8 cellular contexts compared by ENCODE assay signal in the genomic region with DNA sequence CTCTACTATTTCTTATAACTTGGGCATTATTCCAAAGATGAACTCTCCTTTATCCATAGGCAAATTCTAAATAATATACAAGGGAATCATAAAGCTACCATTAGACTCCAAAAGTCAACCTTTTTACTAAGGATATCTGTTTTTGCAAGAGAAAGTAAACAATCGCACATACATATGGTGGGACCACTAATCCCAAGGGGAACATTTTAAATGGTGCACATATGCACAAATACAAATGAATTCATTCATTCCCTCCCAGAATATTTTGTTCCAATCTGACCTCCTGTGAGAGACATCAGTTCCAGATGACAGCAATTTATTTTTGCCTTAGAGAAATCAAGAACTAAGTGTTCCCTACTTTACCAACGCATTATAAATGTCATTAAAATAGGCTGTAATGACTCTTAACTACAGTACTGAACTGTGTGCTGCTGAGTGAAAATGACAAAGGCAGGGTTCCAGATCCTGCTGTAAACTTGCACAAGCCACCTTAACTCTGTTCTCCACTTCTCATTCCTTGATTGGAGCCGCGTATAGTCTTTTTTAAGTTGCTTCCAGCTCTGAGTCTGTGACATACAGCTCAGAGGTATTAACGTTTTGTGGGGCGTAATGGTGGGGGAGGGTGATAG. TPM values are rescaled to one million over a fixed set of nuclear protein-coding genes. Genes with fewer than 3 reads are reported as not detected.
DNase-seq lines count a peak whose midpoint lies in the region; ATAC-seq, FAIRE-seq and TF ChIP-seq lines count a peak whose summit lies in the region.

No MANE protein-coding gene starts in this region.

- POLR2A ChIA-PET in CD4-positive, alpha-beta memory T cell (lab: Charles Lee; ENCODE audit: partially characterized antibody): no interaction called here

- no peak for DNase-seq in CD4-positive, alpha-beta memory T cell
- DNase-seq in NB4 (ENCODE audit: low read depth) (peak; percentile 47), GM12891 (ENCODE audit: insufficient read length, low spot score) (no peak), medulla oblongata (ENCODE audit: extremely low spot score) (no peak), RCC 7860 (ENCODE audit: low spot score) (no peak)
- no peak for DNase-seq in effector memory CD8-positive, alpha-beta T cell

- intact Hi-C loops in CD4-positive, alpha-beta memory T cell (cut with micrococcal nuclease): loop anchor here (10.0 kb wide), 4 partner anchors 582 to 792 kb away; partner anchors contain the start of genes ANAPC4, PI4K2B, SEPSECS and ZCCHC4

- peak overlapping the region; percentile 6 to 100 (median 98) for H3K27ac Mint-ChIP-seq in CD4-positive, alpha-beta memory T cell
- H3K27ac Mint-ChIP-seq in effector memory CD8-positive, alpha-beta T cell: peak overlapping the region in 1 of 2 donors; percentile 94
- peak overlapping the region; percentile 84 to 96 (median 94) for H3K27ac Mint-ChIP-seq in nephron

- peaks cover 43 to 68% (median 59%) of the 10 kb centered on the region in 4 donors for H3K4me1 Mint-ChIP-seq in CD4-positive, alpha-beta memory T cell
- peaks cover 46 to 53% of the 10 kb centered on the region in 2 donors for H3K4me1 Mint-ChIP-seq in effector memory CD8-positive, alpha-beta T cell (ENCODE audit: low read depth in 2 of 2)
- H3K4me1 Mint-ChIP-seq in nephron: peaks cover 35% of the 10 kb centered on the region

- TF ChIP-seq CTCF in NB4 (IDR thresholded peaks at IDR 0.05; ENCODE audit: low read depth, low read length) (no peak), nephron (IDR thresholded peaks at IDR 0.05; ENCODE audit: unreplicated experiment in 3 of 3) (no peak)

- H3K4me3 ChIP-seq in CD4-positive, alpha-beta memory T cell (ENCODE audit: low read length in 2 of 2): peak overlapping the region; percentile 85 to 96
- peak overlapping the region; percentile 70 for H3K4me3 ChIP-seq in NB4 (ENCODE audit: low read depth, low read length)

- H3K4me1 ChIP-seq in CD4-positive, alpha-beta memory T cell (ENCODE audit: insufficient read depth, low read length): peaks cover 64% of the 10 kb centered on the region

- H3K9me3 ChIP-seq in CD4-positive, alpha-beta memory T cell (ENCODE audit: control insufficient read depth in 1 of 2, low read length in 2 of 2): no peaks in the 10 kb centered on the region

- peak overlapping the region; percentile 98 for H3K27ac ChIP-seq in CD4-positive, alpha-beta memory T cell (ENCODE audit: low read depth, low read length)

- peak overlapping the region; percentile 97 to 100 (median 99) for H3K4me3 Mint-ChIP-seq in CD4-positive, alpha-beta memory T cell
- peak overlapping the region; percentile 92 to 99 for H3K4me3 Mint-ChIP-seq in effector memory CD8-positive, alpha-beta T cell
- peak overlapping the region; percentile 92 to 96 (median 96) for H3K4me3 Mint-ChIP-seq in nephron

- FAIRE-seq in GM12891 (lab: Jason Lieb, UNC) (no peak), RCC 7860 (lab: Jason Lieb, UNC) (no peak)

- H3K9me3 Mint-ChIP-seq in CD4-positive, alpha-beta memory T cell: no peaks in the 10 kb centered on the region
- H3K9me3 Mint-ChIP-seq in effector memory CD8-positive, alpha-beta T cell: no peaks in the 10 kb centered on the region
- no peaks in the 10 kb centered on the region for H3K9me3 Mint-ChIP-seq in nephron

- TF ChIP-seq POLR2A in NB4 (IDR thresholded peaks at IDR 0.05; ENCODE audit: extremely low read depth, insufficient read length) (no peak), GM12891 (IDR thresholded peaks at IDR 0.05; ENCODE audit: low read depth, low read length) (no peak)

- no peaks in the 10 kb centered on the region for H3K27me3 Mint-ChIP-seq in CD4-positive, alpha-beta memory T cell
- no peaks in the 10 kb centered on the region for H3K27me3 Mint-ChIP-seq in effector memory CD8-positive, alpha-beta T cell
- peaks cover 4% of the 10 kb centered on the region for H3K27me3 Mint-ChIP-seq in nephron (ENCODE audit: low read depth)

- CTCF ChIA-PET in CD4-positive, alpha-beta memory T cell (lab: Charles Lee; ENCODE audit: partially characterized antibody): no interaction called here

- no peaks in the 10 kb centered on the region for H3K27me3 ChIP-seq in CD4-positive, alpha-beta memory T cell (ENCODE audit: insufficient read depth, low read length)

- H3K36me3 Mint-ChIP-seq in CD4-positive, alpha-beta memory T cell: peaks cover 0 to 16% of the 10 kb centered on the region in 2 donors
- H3K36me3 Mint-ChIP-seq in effector memory CD8-positive, alpha-beta T cell (ENCODE audit: insufficient read depth): peaks cover 32% of the 10 kb centered on the region
- H3K36me3 Mint-ChIP-seq in nephron (ENCODE audit: low read depth): peaks cover 42% of the 10 kb centered on the region

- H3K36me3 ChIP-seq in CD4-positive, alpha-beta memory T cell (ENCODE audit: insufficient read depth, low read length): no peaks in the 10 kb centered on the region

- ATAC-seq in effector memory CD8-positive, alpha-beta T cell (replicated peaks): no peak
- ATAC-seq in HG03354 (IDR thresholded peaks at IDR 0.05; ENCODE audit: poor library complexity, severe bottlenecking, unreplicated experiment): no peak

TF ChIP-seq in GM12891, 5 proteins besides CTCF, POLR2A, EP300 and RAD21:
- TF ChIP-seq POU2F2 (IDR thresholded peaks at IDR 0.05; ENCODE audit: low read depth, low read length): no peak
- no peak for TF ChIP-seq POLR2AphosphoS5 (IDR thresholded peaks at IDR 0.05; ENCODE audit: low read depth, low read length)
- no peak for TF ChIP-seq SPI1 (IDR thresholded peaks at IDR 0.05; ENCODE audit: low read depth, low read length)
- TF ChIP-seq PAX5 (IDR thresholded peaks at IDR 0.05; ENCODE audit: insufficient read depth, low read length, severe bottlenecking): no peak
- no peak for TF ChIP-seq TAF1 (IDR thresholded peaks at IDR 0.05; ENCODE audit: low read depth, low read length)

RNA-seq across cellular contexts. Expression of gene DHX15, which starts 2.0 kb away (rescaled TPM):
- 100 to 1,000 TPM; 129 to 131 TPM for total RNA-seq in CD4-positive, alpha-beta memory T cell
- 10 to 100 TPM; 33.3 to 60.5 TPM for polyA plus RNA-seq in CD4-positive, alpha-beta memory T cell
- polyA plus RNA-seq in GM12891 (2012; ENCODE audit: low read depth, missing spikeins): 107 TPM
